9 cellular contexts compared by ENCODE assay signal in the genomic region with DNA sequence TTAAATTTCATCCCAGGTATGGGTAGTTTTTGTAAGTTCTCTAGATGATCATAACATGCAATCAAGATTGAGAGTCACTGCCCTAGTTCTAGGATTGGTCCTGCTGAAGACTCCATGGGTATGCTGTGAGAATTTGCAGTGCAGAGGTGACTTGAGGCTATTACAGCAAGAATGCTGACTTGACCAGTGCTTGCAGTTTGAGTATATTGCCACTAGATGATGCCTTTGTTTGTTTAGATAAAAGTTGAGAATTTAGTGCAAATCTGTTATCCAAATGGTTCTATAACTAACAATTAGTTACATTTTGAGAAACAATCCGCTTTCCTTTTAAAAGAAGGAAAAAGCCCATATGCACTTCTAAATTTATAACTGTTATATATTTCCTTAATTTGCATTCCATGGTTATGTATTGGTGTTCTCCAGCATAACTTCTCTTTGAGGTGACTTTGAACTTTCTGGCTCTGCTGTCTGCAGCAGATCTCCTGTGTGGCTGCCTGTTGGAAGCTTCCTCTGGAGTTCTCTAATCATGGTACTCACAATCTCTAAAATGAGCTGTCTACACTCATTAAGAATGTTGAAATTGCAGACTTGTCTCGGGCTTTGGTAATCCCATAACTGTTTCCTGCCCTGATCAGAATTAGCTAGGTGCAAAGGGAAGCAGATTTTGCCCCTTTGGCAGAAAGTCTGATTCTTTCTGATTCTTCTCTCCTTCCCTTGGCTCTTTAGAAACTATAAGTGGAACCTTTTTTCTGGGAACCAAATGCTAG. TPM values are rescaled to one million over a fixed set of nuclear protein-coding genes. Genes with fewer than 3 reads are reported as not detected.
DNase-seq lines count a peak whose midpoint lies in the region; ATAC-seq and TF ChIP-seq lines count a peak whose summit lies in the region.
"Had no signal": no experiment of that assay in that cellular context is flagged by ENCODE, and none has a peak within 500 bp of the region (broad histone marks: within the 10 kb centered on the region; RNA-seq: fewer than 3 reads in every experiment).

No MANE protein-coding gene starts in this region.

- POLR2A ChIA-PET in BJ (lab: Charles Lee), result no interaction called here

- DNase-seq in BJ (ENCODE audit: low read depth), result no peak
- DNase-seq in H4 (ENCODE audit: low spot score), result peak; percentile 69
- DNase-seq in SW480 (ENCODE audit: low spot score), result peak; percentile 46
- DNase-seq in iPS-NIHi11 (ENCODE audit: low spot score), result peak; percentile 61
- DNase-seq in DMS79 treated with DMSO at 0.1 percent for 48 hours (lab: John Stamatoyannopoulos, UW), result no peak
- DNase-seq in aorta, result no peak

- H3K27me3 ChIP-seq in BJ (ENCODE audit: control insufficient read depth, insufficient read depth, low read length) (no peaks in the 10 kb centered on the region), aorta (ENCODE audit: control insufficient read depth in 1 of 2, insufficient read depth in 2 of 2, low read length in 1 of 2) (no peaks in the 10 kb centered on the region)

- ATAC-seq in aorta (ENCODE audit: low FRiP score), result no peak
- ATAC-seq in GM21528 (IDR thresholded peaks at IDR 0.05; ENCODE audit: low FRiP score, unreplicated experiment), result no peak
- ATAC-seq in HG02678 (IDR thresholded peaks at IDR 0.05; ENCODE audit: unreplicated experiment), result no peak

- TF ChIP-seq CTCF in BJ (IDR thresholded peaks at IDR 0.05; ENCODE audit: insufficient read depth, low read depth, low read length), result peak; percentile 84

- 89 to 90% methylated on average over 2 of the region's 2 CpGs for WGBS in aorta, 2 donors

- intact Hi-C loops in aorta (cut with DNase I), result no loop called here

- H3K36me3 ChIP-seq in BJ (ENCODE audit: control insufficient read depth, insufficient read depth, low read length) (no peaks in the 10 kb centered on the region), aorta (ENCODE audit: control insufficient read depth in 1 of 2, insufficient read depth in 2 of 2, low read length in 1 of 2) (no peaks in the 10 kb centered on the region)

- CTCF ChIA-PET in BJ (lab: Yijun Ruan, JAX), result interaction anchor here (0.6 to 2.8 kb wide), 16 partner anchors 8 to 503 kb away, joined by 3 to 24 read pairs (median 5); no protein-coding TSS in a partner anchor

- no peak overlapping the region for H3K27ac ChIP-seq in aorta (ENCODE audit: low read depth in 1 of 2, low read length in 2 of 2)

- H3K9me3 ChIP-seq in aorta (ENCODE audit: control insufficient read depth, low read length), result no peaks in the 10 kb centered on the region

- no peaks in the 10 kb centered on the region for H3K4me1 ChIP-seq in aorta (ENCODE audit: control insufficient read depth in 1 of 2, insufficient read depth in 2 of 2, low read length in 2 of 2)

- H3K4me3 ChIP-seq in BJ (ENCODE audit: low read depth, low read length) (no peak overlapping the region), aorta (ENCODE audit: low read length in 2 of 2) (no peak overlapping the region)
- H3K4me3 ChIP-seq: lung had no signal

RNA-seq across cellular contexts. Expression of gene MELK, which starts 24.9 kb away (rescaled TPM):
- 14.7 and 21.2 TPM in 2 replicates for polyA plus RNA-seq in BJ (2011; rRNA removed)
- polyA minus RNA-seq in BJ (2011; rRNA and poly(A)+ RNA removed), result 5.0 and 7.4 TPM in 2 replicates
- 78.6 and 94.5 TPM in 2 replicates for total RNA-seq in H4 (2014; rRNA removed; shearing (Covaris generic))
- total RNA-seq in aorta, result 1 to 10 TPM in 1 of 2 donors, under 1 TPM in 1; 0.39 to 1.1 TPM
- polyA plus RNA-seq in aorta, result 1 to 10 TPM in 1 of 2 donors, not detected in 1; 1.4 TPM

Comparison
In these comparisons a context has a peak if more than half of its experiments do, and no peak if none do; other contexts are left out.
1. DNase-seq: peak in H4 (single experiment), SW480 (single experiment) and iPS-NIHi11 (single experiment); none in BJ (single experiment), DMS79 treated with DMSO at 0.1 percent for 48 hours (single experiment) and aorta (0 of 2).
2. RNA of gene MELK, which starts 24.9 kb away (total RNA-seq): 78.6 to 94.5 TPM in H4; 0.39 to 1.1 TPM in aorta; every median in the first group is over 10 times any median in the second.